In the genomic region with DNA sequence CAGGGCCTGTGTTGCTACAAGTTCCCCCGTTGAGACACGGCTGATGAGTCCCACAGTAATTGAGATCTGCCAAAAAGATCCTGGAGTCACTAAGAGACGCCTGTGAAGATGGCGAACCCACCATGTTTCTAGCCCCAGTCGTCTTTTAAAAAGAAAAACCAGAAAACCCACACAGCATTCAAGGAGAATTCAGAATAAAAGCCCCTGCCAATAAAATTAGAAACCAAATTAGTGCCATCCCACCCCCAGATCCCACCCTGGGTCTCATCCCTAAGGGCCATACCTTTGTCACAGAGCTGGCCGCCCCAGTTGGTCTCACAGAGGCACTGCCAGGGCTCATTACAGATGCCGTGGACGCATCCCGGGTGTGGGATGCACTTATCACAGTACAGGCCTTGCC, we compare ENCODE assay signal across 15 cellular contexts. TPM values are rescaled to one million over a fixed set of nuclear protein-coding genes. Genes with fewer than 3 reads are reported as not detected.
DNase-seq lines count a peak whose midpoint lies in the region; ATAC-seq, FAIRE-seq and TF ChIP-seq lines count a peak whose summit lies in the region.
"Had no signal": no experiment of that assay in that cellular context is flagged by ENCODE, and none has a peak within 500 bp of the region (broad histone marks: within the 10 kb centered on the region; RNA-seq: fewer than 3 reads in every experiment).

No MANE protein-coding gene starts in this region.

- no peak for TF ChIP-seq POLR2A in body of pancreas (IDR thresholded peaks at IDR 0.05)
- no peak for TF ChIP-seq POLR2A in esophagus muscularis mucosa (IDR thresholded peaks at IDR 0.05; ENCODE audit: low read depth)
- no peak for TF ChIP-seq POLR2A in ovary (IDR thresholded peaks at IDR 0.05)
- TF ChIP-seq POLR2A in tibial nerve (IDR thresholded peaks at IDR 0.05) = no peak

- H3K27me3 ChIP-seq in body of pancreas (no peaks in the 10 kb centered on the region), esophagus muscularis mucosa (no peaks in the 10 kb centered on the region), ovary (no peaks in the 10 kb centered on the region), tibial nerve (no peaks in the 10 kb centered on the region)

- TF ChIP-seq EP300 in esophagus muscularis mucosa (IDR thresholded peaks at IDR 0.05) = no peak
- no peak for TF ChIP-seq EP300 in ovary (IDR thresholded peaks at IDR 0.05)
- TF ChIP-seq EP300 in tibial nerve (IDR thresholded peaks at IDR 0.05) = no peak

- no peak for FAIRE-seq in HTR-8/SVneo (lab: Jason Lieb, UNC)

- H3K4me1 ChIP-seq in body of pancreas (peaks cover 54% of the 10 kb centered on the region), esophagus muscularis mucosa (peaks cover 46 to 58% (median 54%) of the 10 kb centered on the region in 4 donors), ovary (ENCODE audit: insufficient read depth) (peaks cover 5% of the 10 kb centered on the region), tibial nerve (peaks cover 0 to 80% (median 29%) of the 10 kb centered on the region in 4 donors)

- H3K36me3 ChIP-seq in body of pancreas (replicated peaks in 1 of 2; ENCODE audit: insufficient read depth in 1 of 2, low read depth in 2 of 2) (peaks cover 5 to 43% of the 10 kb centered on the region in 2 donors), esophagus muscularis mucosa (peaks cover 0 to 90% (median 47%) of the 10 kb centered on the region in 4 donors), ovary (no peaks in the 10 kb centered on the region), tibial nerve (peaks cover 0 to 56% (median 2%) of the 10 kb centered on the region in 3 donors)

- no peak for TF ChIP-seq CTCF in body of pancreas (IDR thresholded peaks at IDR 0.05)
- no peak for TF ChIP-seq CTCF in esophagus muscularis mucosa (IDR thresholded peaks at IDR 0.05)
- TF ChIP-seq CTCF in ovary (IDR thresholded peaks at IDR 0.05) = no peak
- TF ChIP-seq CTCF in tibial nerve (IDR thresholded peaks at IDR 0.05) = no peak

- intact Hi-C loops in body of pancreas (cut with DNase I) = no loop called here
- intact Hi-C loops in esophagus muscularis mucosa (cut with DNase I) = no loop called here
- intact Hi-C loops in ovary (cut with DNase I) = no loop called here

- WGBS in body of pancreas, 2 donors = 81 to 84% methylated on average over 8 to 9 of the region's 9 CpGs
- WGBS in esophagus muscularis mucosa = 88% methylated on average over 9 of the region's 9 CpGs
- 77 to 90% (median 84%) methylated on average over 9 of the region's 9 CpGs for WGBS in ovary, 3 donors
- WGBS in tibial nerve, 2 donors = 65 to 80% methylated on average over 9 of the region's 9 CpGs

- H3K4me3 ChIP-seq in body of pancreas = no peak overlapping the region
- H3K4me3 ChIP-seq in esophagus muscularis mucosa = no peak overlapping the region
- no peak overlapping the region for H3K4me3 ChIP-seq in ovary
- no peak overlapping the region for H3K4me3 ChIP-seq in tibial nerve

- ATAC-seq in body of pancreas (no peak), HG02938 (IDR thresholded peaks at IDR 0.05; ENCODE audit: unreplicated experiment) (no peak)
- ATAC-seq: activated naive CD8-positive, alpha-beta T cell treated with anti-CD3 and anti-CD28 coated beads, Interleukin-2, amount 50 U/mL, for 24 hours had no signal

- no peak for DNase-seq in body of pancreas
- no peak for DNase-seq in esophagus muscularis mucosa (ENCODE audit: extremely low spot score)
- DNase-seq in ovary = peak in 1 of 5 donors; percentile 26
- DNase-seq in tibial nerve (ENCODE audit: low spot score in 2 of 2) = no peak
- no peak for DNase-seq in HTR-8/SVneo (ENCODE audit: insufficient read length, low spot score)
- no peak for DNase-seq in DMS 273 treated with DMSO at 0.1 percent for 48 hours (lab: John Stamatoyannopoulos, UW)
- DNase-seq in iPS-NIHi11 (ENCODE audit: low spot score) = no peak
- DNase-seq: activated naive CD8-positive, alpha-beta T cell treated with anti-CD3 and anti-CD28 coated beads, Interleukin-2, amount 50 U/mL, for 24 hours; cerebellar nuclear complex; H7; NCI-H1694; NK-92 treated with Interleukin-12 subunit alpha and Interleukin-12 subunit beta, amount 100 ng/mL, for 24 hours; RPMI8226; T-helper 1 cell had no signal

- H3K27ac ChIP-seq in body of pancreas (peak overlapping the region in 3 of 4 donors; percentile 62 to 79 (median 73)), esophagus muscularis mucosa (replicated peaks in 1 of 4) (peak overlapping the region; percentile 42 to 68 (median 58)), ovary (peak overlapping the region; percentile 24 to 32), tibial nerve (peak overlapping the region; percentile 37 to 80 (median 64))

- H3K9me3 ChIP-seq in body of pancreas (no peaks in the 10 kb centered on the region), esophagus muscularis mucosa (no peaks in the 10 kb centered on the region), ovary (no peaks in the 10 kb centered on the region), tibial nerve (no peaks in the 10 kb centered on the region)

RNA-seq across cellular contexts. Expression of a gene that starts 21.6 kb away (rescaled TPM):
- total RNA-seq in body of pancreas (10 to 100 TPM; 41.2 to 55.7 TPM), esophagus muscularis mucosa (10 to 100 TPM; 30.7 to 41.9 (median 36.3) TPM), ovary (10 to 100 TPM; 27.1 to 69.7 (median 41.0) TPM), tibial nerve (100 to 1,000 TPM in 2 of 4 donors, 10 to 100 TPM in 2; 93.1 to 133 (median 112) TPM)
- 10 to 100 TPM; 37.5 to 60.5 TPM for polyA plus RNA-seq in ovary
